8 cellular contexts compared by ENCODE assay signal in genomic region chr11:124758355-124759267, GRCh38. TPM values are rescaled to one million over a fixed set of nuclear protein-coding genes. Genes with fewer than 3 reads are reported as not detected.
DNase-seq lines count a peak whose midpoint lies in the region; ATAC-seq and TF ChIP-seq lines count a peak whose summit lies in the region.

No MANE protein-coding gene starts in this region.

- peaks cover 12% of the 10 kb centered on the region for H3K9me1 ChIP-seq in IMR-90 (ENCODE audit: insufficient read depth, low read length)

- TF ChIP-seq POLR2A in IMR-90 (IDR thresholded peaks at IDR 0.05; ENCODE audit: low read depth, low read length) = no peak

- H3K36me3 ChIP-seq in DOHH2 (ENCODE audit: control insufficient read depth, low read length) = no peaks in the 10 kb centered on the region
- H3K36me3 ChIP-seq in IMR-90 (ENCODE audit: control insufficient read depth, insufficient read depth, low read length) = no peaks in the 10 kb centered on the region

- H3K27me3 ChIP-seq in DOHH2 (ENCODE audit: control insufficient read depth, low read length) (peaks cover 46% of the 10 kb centered on the region), IMR-90 (ENCODE audit: control insufficient read depth, insufficient read depth, low read length) (peaks cover 17% of the 10 kb centered on the region; the same call in 1 of the 2 replicates)

- H3K4me2 ChIP-seq in DOHH2 (ENCODE audit: low read length) = peak overlapping the region; percentile 65
- peak overlapping the region; percentile 77 for H3K4me2 ChIP-seq in IMR-90 (ENCODE audit: low read depth, low read length)

- ATAC-seq in GM21526 (IDR thresholded peaks at IDR 0.05; ENCODE audit: low FRiP score, unreplicated experiment) = peak; percentile 57
- ATAC-seq in IMR-90 (ENCODE audit: low read depth) = peak; percentile 81
- peak; percentile 63 to 69 (median 66) for ATAC-seq in T-cell (replicated peaks in 1 of 4)
- ATAC-seq in left ventricle myocardium superior = peak; percentile 67

- H3K4me3 ChIP-seq in DOHH2 (ENCODE audit: low read length) (peak overlapping the region; percentile 45), IMR-90 (ENCODE audit: insufficient read depth, low read depth, low read length) (peak overlapping the region; percentile 33)

- H3K9ac ChIP-seq in IMR-90 (ENCODE audit: low read depth, low read length) = no peak overlapping the region

- BruUV-seq in IMR-90 (replicated peaks; lab: Mats Ljungman, UMichigan) = no TSS peak

- H4K91ac ChIP-seq in IMR-90 (ENCODE audit: insufficient read depth, low read depth, low read length) = no peak overlapping the region

- DNase-seq in IMR-90 (peak; percentile 44), T-cell (peak in 33 of 34 experiments; percentile 42 to 75 (median 57)), anterior cingulate cortex (lab: John Stamatoyannopoulos, UW) (peak in 43 of 58 donors; percentile 23 to 73 (median 49)), left ventricle myocardium superior (peak; percentile 86), putamen (ENCODE audit: low spot score) (peak; percentile 69), T1000 (lab: John Stamatoyannopoulos, UW) (no peak)

- TF ChIP-seq RAD21 in IMR-90 (IDR thresholded peaks at IDR 0.05; ENCODE audit: low read length) = peak; percentile 39

- H3K14ac ChIP-seq in IMR-90 (replicated peaks; ENCODE audit: low read depth, low read length) = no peak overlapping the region

- H3K27ac ChIP-seq in DOHH2 (ENCODE audit: low read depth, low read length) (no peak overlapping the region), IMR-90 (ENCODE audit: insufficient read depth, low read length) (no peak overlapping the region)

- peak overlapping the region; percentile 64 to 74 (median 71) for H3K4me3 Mint-ChIP-seq in T-cell

- peak overlapping the region; percentile 48 for H2BK120ac ChIP-seq in IMR-90 (ENCODE audit: low read depth, low read length)

- dilution Hi-C loops in IMR-90 (cut with HindIII; ENCODE audit: low sequenced_read_pairs, unreplicated experiment) = no loop called here

- H3F3A ChIP-seq in DOHH2 (ENCODE audit: control insufficient read depth, insufficient read depth) = no peaks in the 10 kb centered on the region; the same call in 1 of the 2 replicates

- no peak overlapping the region for H2AK5ac ChIP-seq in IMR-90 (ENCODE audit: low read depth, low read length)

- H3K79me2 ChIP-seq in DOHH2 (ENCODE audit: control insufficient read depth, low read length) = no peaks in the 10 kb centered on the region

- no peak overlapping the region for H4K5ac ChIP-seq in IMR-90 (ENCODE audit: low read depth, low read length)

- H3K9me3 ChIP-seq in DOHH2 (ENCODE audit: control insufficient read depth, insufficient read depth, low read length) (no peaks in the 10 kb centered on the region), IMR-90 (ENCODE audit: control insufficient read depth, insufficient read depth, low read length) (no peaks in the 10 kb centered on the region)

- CTCF ChIA-PET in IMR-90 (lab: Yijun Ruan, JAX) (interaction anchor here (0.5 to 1.8 kb wide), 3 partner anchors 9 to 347 kb away, joined by 3 to 5 read pairs (median 3); no protein-coding TSS in a partner anchor), T-cell (lab: Charles Lee) (interaction anchor here (0.5 to 2.1 kb wide), 5 partner anchors 12 to 134 kb away, joined by 3 to 13 read pairs (median 4); no protein-coding TSS in a partner anchor)

- POLR2A ChIA-PET in IMR-90 (lab: Charles Lee; ENCODE audit: unreplicated experiment) = no interaction called here
- POLR2A ChIA-PET in T-cell (lab: Charles Lee) = interaction anchor here in 1 of 2 donors (0.6 kb wide), 1 partner anchor 78 kb away, joined by 3 read pairs; no protein-coding TSS in a partner anchor

- H4K20me1 ChIP-seq in DOHH2 (ENCODE audit: control insufficient read depth, insufficient read depth, low read depth, low read length) (no peaks in the 10 kb centered on the region), IMR-90 (ENCODE audit: insufficient read depth, low read length) (peaks cover 10% of the 10 kb centered on the region)

- H3K4ac ChIP-seq in IMR-90 (ENCODE audit: low read depth, low read length) = peak overlapping the region; percentile 45; the same call in 1 of the 2 replicates

- H2BK15ac ChIP-seq in IMR-90 (ENCODE audit: low read depth, low read length) = no peak overlapping the region

- H3K79me1 ChIP-seq in IMR-90 (ENCODE audit: low read depth in 1 of 2, low read length in 2 of 2) = no peaks in the 10 kb centered on the region

- intact Hi-C loops in IMR-90 (cut with micrococcal nuclease) = loop anchor here (2.0 kb wide), 1 partner anchor 76 kb away; no protein-coding TSS in a partner anchor
- intact Hi-C loops in left ventricle myocardium superior (cut with micrococcal nuclease) = no loop called here

- peak overlapping the region in 1 of 2 donors; percentile 77 for H3K27ac Mint-ChIP-seq in T-cell

- H3K4me1 Mint-ChIP-seq in T-cell = peaks cover 26 to 46% (median 27%) of the 10 kb centered on the region in 3 donors

- H3K56ac ChIP-seq in IMR-90 (ENCODE audit: extremely low read depth, insufficient read depth, low read length) = no peak overlapping the region

- no peaks in the 10 kb centered on the region for H3K9me2 ChIP-seq in DOHH2 (replicated peaks; ENCODE audit: control insufficient read depth, low read length)

- in situ Hi-C loops in IMR-90 (cut with MboI; ENCODE audit: low sequenced_read_pairs) = no loop called here

- H3K4me1 ChIP-seq in DOHH2 (ENCODE audit: control insufficient read depth, low read length) = peaks cover 42% of the 10 kb centered on the region
- peaks cover 5% of the 10 kb centered on the region for H3K4me1 ChIP-seq in IMR-90 (ENCODE audit: control insufficient read depth, insufficient read depth, low read length)

- H3K27me3 Mint-ChIP-seq in T-cell = peaks cover 29 to 56% of the 10 kb centered on the region in 2 donors

- H2AFZ ChIP-seq in IMR-90 (replicated peaks; ENCODE audit: low read length, poor library complexity) = peak overlapping the region; percentile 88

- peak; percentile 82 for TF ChIP-seq CTCF in DOHH2 (IDR thresholded peaks at IDR 0.05; ENCODE audit: low read depth, low read length, poor library complexity, severe bottlenecking)
- TF ChIP-seq CTCF in IMR-90 (conservative IDR thresholded peaks at IDR 0.05; ENCODE audit: low read depth, low read length) = peak; percentile 52

- H3K18ac ChIP-seq in IMR-90 (ENCODE audit: low read depth, low read length) = no peak overlapping the region

- peak overlapping the region; percentile 59 for H3K23ac ChIP-seq in IMR-90 (ENCODE audit: low read depth, low read length)

- no peaks in the 10 kb centered on the region for H3K9me3 Mint-ChIP-seq in T-cell

- H2BK20ac ChIP-seq in IMR-90 (ENCODE audit: low read depth, low read length) = no peak overlapping the region

- H3K36me3 Mint-ChIP-seq in T-cell = no peaks in the 10 kb centered on the region

- peak overlapping the region; percentile 48 for H2AK9ac ChIP-seq in IMR-90 (replicated peaks; ENCODE audit: low read depth, low read length, poor library complexity)

- peak overlapping the region in 1 of 2 experiments; percentile 7; a peak in 1 of 4 replicates for H4K8ac ChIP-seq in IMR-90 (ENCODE audit: low read depth in 2 of 2, low read length in 2 of 2)

- 32% methylated on average over 15 of the region's 53 CpGs; no CpG with 5 or more reads in 1 of the 2 experiments for WGBS in IMR-90 (ENCODE audit: extremely low coverage in 2 of 2, insufficient read length in 1 of 2), 2 experiments

- H2BK5ac ChIP-seq in IMR-90 (ENCODE audit: low read depth, low read length, poor library complexity, severe bottlenecking) = no peak overlapping the region

TF ChIP-seq in IMR-90, 13 proteins besides CTCF, POLR2A, EP300 and RAD21:
- peak; percentile 32; the same call in 1 of the 2 replicates for TF ChIP-seq SMC3 (IDR thresholded peaks at IDR 0.05; ENCODE audit: low read depth, low read length)
- peak; percentile 15; the same call in 1 of the 2 replicates for TF ChIP-seq MAZ (IDR thresholded peaks at IDR 0.05; ENCODE audit: borderline replicate concordance, low read depth, low read length)
- no peak for TF ChIP-seq RFX5 (IDR thresholded peaks at IDR 0.05; ENCODE audit: low read depth, low read length)
- no peak for TF ChIP-seq CHD1 (IDR thresholded peaks at IDR 0.05; ENCODE audit: low read depth, low read length)

RNA-seq across cellular contexts. Expression of gene ESAM, which starts 3.5 kb away (rescaled TPM):
- total RNA-seq in IMR-90 (2012; rRNA removed) = under 0.01 TPM in 1 of 2 replicates, not detected in the other
- polyA plus RNA-seq in IMR-90 (2012; rRNA removed) = 0.12 and 0.20 TPM in 2 replicates
- polyA plus RNA-seq in IMR-90 (2012; cell fraction: cytosol; rRNA removed) = 0.10 and 0.11 TPM in 2 replicates
- 1.7 and 2.7 TPM in 2 replicates for polyA plus RNA-seq in IMR-90 (2012; cell fraction: nucleus; rRNA removed; ENCODE audit: low replicate concordance)
- total RNA-seq in T-cell = 1 to 10 TPM; 1.2 to 3.5 (median 2.5) TPM
- total RNA-seq in left ventricle myocardium superior = 40.5 TPM

RNA-seq across cellular contexts. Expression of gene VSIG2, which starts 6.6 kb away (rescaled TPM):
- total RNA-seq in IMR-90 (2012; rRNA removed) (not detected in 2 replicates), T-cell (1 to 10 TPM in 2 of 5 donors, under 1 TPM in 3; 0.66 to 1.6 (median 0.98) TPM), left ventricle myocardium superior (1.1 TPM)
- not detected in 2 replicates for polyA plus RNA-seq in IMR-90 (2012; rRNA removed)
- polyA plus RNA-seq in IMR-90 (2012; cell fraction: cytosol; rRNA removed) = 0.03 TPM in 1 of 2 replicates, not detected in the other
- polyA plus RNA-seq in IMR-90 (2012; cell fraction: nucleus; rRNA removed; ENCODE audit: low replicate concordance) = not detected in 2 replicates

RNA-seq across cellular contexts. Expression of gene NRGN, which starts 18.9 kb away (rescaled TPM):
- total RNA-seq in IMR-90 (2012; rRNA removed) = 0.54 and 0.83 TPM in 2 replicates
- polyA plus RNA-seq in IMR-90 (2012; rRNA removed) = 24.8 and 27.8 TPM in 2 replicates
- polyA plus RNA-seq in IMR-90 (2012; cell fraction: cytosol; rRNA removed) = 27.1 and 28.3 TPM in 2 replicates
- polyA plus RNA-seq in IMR-90 (2012; cell fraction: nucleus; rRNA removed; ENCODE audit: low replicate concordance) = 14.9 and 33.1 TPM in 2 replicates
- total RNA-seq in T-cell = 10 to 100 TPM in 1 of 5 donors, 1 to 10 TPM in 1, under 1 TPM in 3; 0.26 to 11.0 (median 0.89) TPM
- 4.1 TPM for total RNA-seq in left ventricle myocardium superior

RNA-seq across cellular contexts. Expression of gene MSANTD2, which starts 41.6 kb away (rescaled TPM):
- total RNA-seq in IMR-90 (2012; rRNA removed) (5.0 and 6.4 TPM in 2 replicates), T-cell (10 to 100 TPM; 10.1 to 25.2 (median 19.9) TPM), left ventricle myocardium superior (3.4 TPM)
- polyA plus RNA-seq in IMR-90 (2012; rRNA removed) = 4.8 and 6.0 TPM in 2 replicates
- polyA plus RNA-seq in IMR-90 (2012; cell fraction: cytosol; rRNA removed) = 2.5 and 2.6 TPM in 2 replicates
- 6.8 and 33.8 TPM in 2 replicates for polyA plus RNA-seq in IMR-90 (2012; cell fraction: nucleus; rRNA removed; ENCODE audit: low replicate concordance)
